1 cellular context compared by ENCODE assay signal in genomic region chr6:35728663-35729348, GRCh38.
A peak's percentile ranks its signal among the peaks of the same experiment; 100 is the strongest.
TF ChIP-seq lines count a peak whose summit lies in the region.

No MANE protein-coding gene starts in this region.

TF ChIP-seq in K562, 482 proteins besides CTCF, POLR2A, EP300 and RAD21:
- TF ChIP-seq ZNF431 (CRISPR knock-in tag; IDR thresholded peaks at IDR 0.05) (0 out of 2 replicates have a peak, but pooled peaks have one; percentile 36), ADNP (tag; IDR thresholded peaks at IDR 0.05) (no peak), RCOR1 (IDR thresholded peaks at IDR 0.05; ENCODE audit: borderline replicate concordance in 1 of 2, low read depth in 2 of 2, low read length in 2 of 2) (no peak), FOXP1 (CRISPR knock-in tag; IDR thresholded peaks at IDR 0.05) (0 out of 2 replicates have a peak, but pooled peaks have one; percentile 24), ZBTB7A (IDR thresholded peaks at IDR 0.05; ENCODE audit: borderline replicate concordance, control insufficient read depth, low read depth, low read length) (peak; percentile 15; the same call in 1 of the 2 replicates), KAT8 (IDR thresholded peaks at IDR 0.05; ENCODE audit: low read depth) (no peak), NFRKB (IDR thresholded peaks at IDR 0.05; ENCODE audit: low read depth) (0 out of 2 replicates have a peak, but pooled peaks have one; percentile 11), GABPB1 (CRISPR knock-in tag; IDR thresholded peaks at IDR 0.05) (peak; percentile 23; the same call in 1 of the 2 replicates), E2F6 (IDR thresholded peaks at IDR 0.05; ENCODE audit: borderline replicate concordance in 1 of 2, extremely low read depth in 1 of 2, insufficient read depth in 1 of 2, insufficient read length in 1 of 2, low read depth in 1 of 2, low read length in 1 of 2, poor library complexity in 1 of 2, severe bottlenecking in 1 of 2) (peak in 1 of 2 experiments; percentile 40), TOE1 (IDR thresholded peaks at IDR 0.05; ENCODE audit: borderline replicate concordance) (peak; percentile 12; the same call in 1 of the 2 replicates), TOE1 (CRISPR knock-in tag; IDR thresholded peaks at IDR 0.05; ENCODE audit: borderline replicate concordance, low read depth) (no peak), RBM15 (IDR thresholded peaks at IDR 0.05; ENCODE audit: insufficient read depth, low read length) (no peak), ZNF282 (CRISPR knock-in tag; IDR thresholded peaks at IDR 0.05) (no peak), E2F3 (CRISPR knock-in tag; IDR thresholded peaks at IDR 0.05) (0 out of 2 replicates have a peak, but pooled peaks have one; percentile 36), ID3 (CRISPR knock-in tag; IDR thresholded peaks at IDR 0.05) (no peak), ID3 (tag; IDR thresholded peaks at IDR 0.05) (peak; percentile 42; the same call in 1 of the 2 replicates)
- TF ChIP-seq, protein P1, sequence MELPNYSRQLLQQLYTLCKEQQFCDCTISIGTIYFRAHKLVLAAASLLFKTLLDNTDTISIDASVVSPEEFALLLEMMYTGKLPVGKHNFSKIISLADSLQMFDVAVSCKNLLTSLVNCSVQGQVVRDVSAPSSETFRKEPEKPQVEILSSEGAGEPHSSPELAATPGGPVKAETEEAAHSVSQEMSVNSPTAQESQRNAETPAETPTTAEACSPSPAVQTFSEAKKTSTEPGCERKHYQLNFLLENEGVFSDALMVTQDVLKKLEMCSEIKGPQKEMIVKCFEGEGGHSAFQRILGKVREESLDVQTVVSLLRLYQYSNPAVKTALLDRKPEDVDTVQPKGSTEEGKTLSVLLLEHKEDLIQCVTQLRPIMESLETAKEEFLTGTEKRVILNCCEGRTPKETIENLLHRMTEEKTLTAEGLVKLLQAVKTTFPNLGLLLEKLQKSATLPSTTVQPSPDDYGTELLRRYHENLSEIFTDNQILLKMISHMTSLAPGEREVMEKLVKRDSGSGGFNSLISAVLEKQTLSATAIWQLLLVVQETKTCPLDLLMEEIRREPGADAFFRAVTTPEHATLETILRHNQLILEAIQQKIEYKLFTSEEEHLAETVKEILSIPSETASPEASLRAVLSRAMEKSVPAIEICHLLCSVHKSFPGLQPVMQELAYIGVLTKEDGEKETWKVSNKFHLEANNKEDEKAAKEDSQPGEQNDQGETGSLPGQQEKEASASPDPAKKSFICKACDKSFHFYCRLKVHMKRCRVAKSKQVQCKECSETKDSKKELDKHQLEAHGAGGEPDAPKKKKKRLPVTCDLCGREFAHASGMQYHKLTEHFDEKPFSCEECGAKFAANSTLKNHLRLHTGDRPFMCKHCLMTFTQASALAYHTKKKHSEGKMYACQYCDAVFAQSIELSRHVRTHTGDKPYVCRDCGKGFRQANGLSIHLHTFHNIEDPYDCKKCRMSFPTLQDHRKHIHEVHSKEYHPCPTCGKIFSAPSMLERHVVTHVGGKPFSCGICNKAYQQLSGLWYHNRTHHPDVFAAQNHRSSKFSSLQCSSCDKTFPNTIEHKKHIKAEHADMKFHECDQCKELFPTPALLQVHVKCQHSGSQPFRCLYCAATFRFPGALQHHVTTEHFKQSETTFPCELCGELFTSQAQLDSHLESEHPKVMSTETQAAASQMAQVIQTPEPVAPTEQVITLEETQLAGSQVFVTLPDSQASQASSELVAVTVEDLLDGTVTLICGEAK (IDR thresholded peaks at IDR 0.05) = 0 out of 2 replicates have a peak, but pooled peaks have one; percentile 10
- TF ChIP-seq, protein P1 (CRISPR knock-in tag; IDR thresholded peaks at IDR 0.05) = no peak
- TF ChIP-seq, protein P2, sequence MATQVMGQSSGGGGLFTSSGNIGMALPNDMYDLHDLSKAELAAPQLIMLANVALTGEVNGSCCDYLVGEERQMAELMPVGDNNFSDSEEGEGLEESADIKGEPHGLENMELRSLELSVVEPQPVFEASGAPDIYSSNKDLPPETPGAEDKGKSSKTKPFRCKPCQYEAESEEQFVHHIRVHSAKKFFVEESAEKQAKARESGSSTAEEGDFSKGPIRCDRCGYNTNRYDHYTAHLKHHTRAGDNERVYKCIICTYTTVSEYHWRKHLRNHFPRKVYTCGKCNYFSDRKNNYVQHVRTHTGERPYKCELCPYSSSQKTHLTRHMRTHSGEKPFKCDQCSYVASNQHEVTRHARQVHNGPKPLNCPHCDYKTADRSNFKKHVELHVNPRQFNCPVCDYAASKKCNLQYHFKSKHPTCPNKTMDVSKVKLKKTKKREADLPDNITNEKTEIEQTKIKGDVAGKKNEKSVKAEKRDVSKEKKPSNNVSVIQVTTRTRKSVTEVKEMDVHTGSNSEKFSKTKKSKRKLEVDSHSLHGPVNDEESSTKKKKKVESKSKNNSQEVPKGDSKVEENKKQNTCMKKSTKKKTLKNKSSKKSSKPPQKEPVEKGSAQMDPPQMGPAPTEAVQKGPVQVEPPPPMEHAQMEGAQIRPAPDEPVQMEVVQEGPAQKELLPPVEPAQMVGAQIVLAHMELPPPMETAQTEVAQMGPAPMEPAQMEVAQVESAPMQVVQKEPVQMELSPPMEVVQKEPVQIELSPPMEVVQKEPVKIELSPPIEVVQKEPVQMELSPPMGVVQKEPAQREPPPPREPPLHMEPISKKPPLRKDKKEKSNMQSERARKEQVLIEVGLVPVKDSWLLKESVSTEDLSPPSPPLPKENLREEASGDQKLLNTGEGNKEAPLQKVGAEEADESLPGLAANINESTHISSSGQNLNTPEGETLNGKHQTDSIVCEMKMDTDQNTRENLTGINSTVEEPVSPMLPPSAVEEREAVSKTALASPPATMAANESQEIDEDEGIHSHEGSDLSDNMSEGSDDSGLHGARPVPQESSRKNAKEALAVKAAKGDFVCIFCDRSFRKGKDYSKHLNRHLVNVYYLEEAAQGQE (CRISPR knock-in tag; IDR thresholded peaks at IDR 0.05; ENCODE audit: low read depth) = 0 out of 2 replicates have a peak, but pooled peaks have one; percentile 11
